ENCODE assay signal across 10 cellular contexts in the genomic region with DNA sequence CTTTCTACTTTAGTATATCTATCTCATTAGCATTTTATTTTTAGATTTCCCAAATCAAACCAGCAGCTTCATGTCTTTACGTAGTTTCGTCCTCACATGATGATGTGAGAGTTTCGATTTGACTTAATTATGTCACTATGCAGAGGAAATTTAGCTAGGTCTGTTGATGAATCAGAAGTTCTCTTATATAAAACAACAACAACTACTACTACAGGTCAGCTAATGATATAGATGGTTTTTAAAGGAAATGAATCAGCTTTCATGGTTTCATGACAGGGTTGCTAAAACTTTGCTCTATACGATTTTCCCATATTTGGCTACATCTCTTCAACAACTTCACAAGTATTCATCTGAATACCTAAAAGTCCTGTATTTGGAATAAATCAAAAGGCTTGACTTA. TPM values are rescaled to one million over a fixed set of nuclear protein-coding genes. Genes with fewer than 3 reads are reported as not detected.
A peak's percentile ranks its signal among the peaks of the same experiment; 100 is the strongest.
DNase-seq lines count a peak whose midpoint lies in the region; ATAC-seq, FAIRE-seq and TF ChIP-seq lines count a peak whose summit lies in the region.
"Had no signal": no experiment of that assay in that cellular context is flagged by ENCODE, and none has a peak within 500 bp of the region (broad histone marks: within the 10 kb centered on the region; RNA-seq: fewer than 3 reads in every experiment).

No MANE protein-coding gene starts in this region.

- no peaks in the 10 kb centered on the region for H3K36me3 ChIP-seq in upper lobe of right lung

- DNase-seq in CD4-positive, alpha-beta T cell, result no peak
- DNase-seq in RKO (ENCODE audit: low spot score), result peak; percentile 6
- DNase-seq in fibroblast of mammary gland (ENCODE audit: low read depth), result peak; percentile 76
- no peak for DNase-seq in C1 segment of cervical spinal cord (lab: John Stamatoyannopoulos, UW)
- no peak for DNase-seq in upper lobe of right lung
- no peak for DNase-seq in GM19239 (ENCODE audit: insufficient read length, low spot score)
- DNase-seq: erythroblast, NCI-H187 treated with DMSO at 0.1 percent for 48 hours had no signal

- TF ChIP-seq CTCF in CD4-positive, alpha-beta T cell (IDR thresholded peaks at IDR 0.05), result no peak
- TF ChIP-seq CTCF in fibroblast of mammary gland (conservative IDR thresholded peaks at IDR 0.05; ENCODE audit: control insufficient read depth, insufficient read depth, low read depth, low read length) (no peak), upper lobe of right lung (IDR thresholded peaks at IDR 0.05) (no peak)

- H3K9me3 Mint-ChIP-seq in CD4-positive, alpha-beta T cell, result no peaks in the 10 kb centered on the region

- H3K27me3 ChIP-seq in CD4-positive, alpha-beta T cell (ENCODE audit: control insufficient read depth, insufficient read depth, low read length), result no peaks in the 10 kb centered on the region
- no peaks in the 10 kb centered on the region for H3K27me3 ChIP-seq in upper lobe of right lung

- H3K9me3 ChIP-seq in CD4-positive, alpha-beta T cell (ENCODE audit: control insufficient read depth, low read length), result no peaks in the 10 kb centered on the region
- no peaks in the 10 kb centered on the region for H3K9me3 ChIP-seq in upper lobe of right lung

- H3K4me3 Mint-ChIP-seq in CD4-positive, alpha-beta T cell, result peak overlapping the region; percentile 5

- CTCF ChIA-PET in CD4-positive, alpha-beta T cell (lab: Charles Lee), result no interaction called here

- H3K4me1 Mint-ChIP-seq in CD4-positive, alpha-beta T cell (ENCODE audit: low read depth), result peaks cover 46% of the 10 kb centered on the region

- no peaks in the 10 kb centered on the region for H3K27me3 Mint-ChIP-seq in CD4-positive, alpha-beta T cell

- POLR2A ChIA-PET in CD4-positive, alpha-beta T cell (lab: Charles Lee), result interaction anchor here (0.7 kb wide), 1 partner anchor 22 kb away, joined by 3 read pairs; no protein-coding TSS in a partner anchor

- intact Hi-C loops in CD4-positive, alpha-beta T cell (cut with DNase I, micrococcal nuclease), result no loop called here
- intact Hi-C loops in upper lobe of right lung (cut with DNase I), result no loop called here

- peak; percentile 83 for ATAC-seq in CD4-positive, alpha-beta T cell (ENCODE audit: poor library complexity)
- peak; percentile 41 for ATAC-seq in GM21360 (IDR thresholded peaks at IDR 0.05; ENCODE audit: unreplicated experiment)
- ATAC-seq in upper lobe of right lung, result no peak
- ATAC-seq in GM19324 (IDR thresholded peaks at IDR 0.05; ENCODE audit: low FRiP score, unreplicated experiment), result no peak

- FAIRE-seq in GM19239 (lab: Jason Lieb, UNC), result no peak

- H3K36me3 Mint-ChIP-seq in CD4-positive, alpha-beta T cell (ENCODE audit: low read depth), result no peaks in the 10 kb centered on the region

- H3K27ac Mint-ChIP-seq in CD4-positive, alpha-beta T cell, result peak overlapping the region; percentile 16

- H3K4me3 ChIP-seq in fibroblast of mammary gland (ENCODE audit: control insufficient read depth, low read depth, low read length) (no peak overlapping the region), upper lobe of right lung (no peak overlapping the region)

- H3K4me1 ChIP-seq in upper lobe of right lung, result peaks cover 15% of the 10 kb centered on the region

- H3K27ac ChIP-seq in CD4-positive, alpha-beta T cell (ENCODE audit: low read depth, low read length), result no peak overlapping the region
- H3K27ac ChIP-seq in upper lobe of right lung, result no peak overlapping the region

RNA-seq across cellular contexts. Expression of a gene that starts 28.6 kb away (rescaled TPM):
- total RNA-seq in CD4-positive, alpha-beta T cell, result 10 to 100 TPM in 1 of 2 experiments, 1 to 10 TPM in 1; 9.9 to 11.1 TPM
- 20.6 TPM for total RNA-seq in upper lobe of right lung

Comparison
In these comparisons a context has a peak if more than half of its experiments do, and no peak if none do; other contexts are left out.
1. ATAC-seq: peak in CD4-positive, alpha-beta T cell (single experiment) and GM21360 (single experiment); none in upper lobe of right lung (single experiment) and GM19324 (single experiment).
2. DNase-seq: peak in RKO (single experiment) and fibroblast of mammary gland (single experiment); none in CD4-positive, alpha-beta T cell (0 of 10), C1 segment of cervical spinal cord (0 of 14), upper lobe of right lung (single experiment) and GM19239 (single experiment).